9 cellular contexts compared by ENCODE assay signal in the genomic region with DNA sequence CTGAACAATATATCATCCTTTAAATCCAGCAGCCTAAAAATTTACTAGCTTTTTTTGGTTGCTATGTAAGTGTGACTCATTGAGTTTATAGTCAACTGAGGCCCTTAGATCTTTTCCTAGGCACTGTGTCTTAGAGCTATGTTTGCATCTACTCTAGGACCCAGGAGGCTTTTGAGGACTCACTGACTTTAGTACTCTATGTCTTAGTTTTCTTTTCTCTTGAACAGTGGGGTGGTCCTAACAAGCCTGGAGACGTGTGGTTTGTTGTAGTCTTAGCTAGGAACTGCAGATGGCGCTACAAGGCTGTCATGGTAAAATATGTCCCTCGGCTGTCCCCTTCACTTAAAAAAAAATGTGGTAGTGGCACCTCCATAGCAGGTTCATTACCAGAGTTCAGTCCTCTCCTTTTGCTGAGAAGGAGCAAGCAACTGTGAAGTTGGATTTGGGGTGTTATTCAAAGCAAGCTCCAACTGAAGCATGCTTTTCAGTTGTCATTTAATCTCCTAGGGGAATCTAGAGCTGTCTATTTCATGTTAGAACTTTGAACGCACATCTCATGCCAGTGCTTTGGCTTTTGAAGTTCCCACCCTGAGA. TPM values are rescaled to one million over a fixed set of nuclear protein-coding genes. Genes with fewer than 3 reads are reported as not detected.
DNase-seq lines count a peak whose midpoint lies in the region; ATAC-seq, FAIRE-seq and TF ChIP-seq lines count a peak whose summit lies in the region.
"Had no signal": no experiment of that assay in that cellular context is flagged by ENCODE, and none has a peak within 500 bp of the region (broad histone marks: within the 10 kb centered on the region; RNA-seq: fewer than 3 reads in every experiment).

No MANE protein-coding gene starts in this region.

- no peak overlapping the region for H2AK5ac ChIP-seq in neuronal stem cell (ENCODE audit: low read depth, low read length)

- H2BK15ac ChIP-seq in neuronal stem cell (ENCODE audit: low read length): no peak overlapping the region

- no peak overlapping the region for H3K4me2 ChIP-seq in neuronal stem cell (ENCODE audit: insufficient read depth, low read length, poor library complexity, severe bottlenecking)

- no peak for FAIRE-seq in HTR-8/SVneo (lab: Jason Lieb, UNC)

- H4K8ac ChIP-seq in neuronal stem cell (ENCODE audit: low read depth, low read length): no peak overlapping the region

- no peak overlapping the region for H3K18ac ChIP-seq in neuronal stem cell (ENCODE audit: low read length)

- no peak overlapping the region for H3K27ac ChIP-seq in neuronal stem cell (replicated peaks; ENCODE audit: low read length)
- H3K27ac ChIP-seq: BLaER1 treated with 17β-estradiol and CSF1 and Interleukin-3, amounts not matched to agents 10 nM and 100 nM had no signal

- H3K4ac ChIP-seq in neuronal stem cell (ENCODE audit: low read length): no peak overlapping the region

- no peaks in the 10 kb centered on the region for H3K36me3 ChIP-seq in neuronal stem cell (replicated peaks in 1 of 2; ENCODE audit: control insufficient read depth in 2 of 2, insufficient read depth in 2 of 2, low read length in 2 of 2)
- H3K36me3 ChIP-seq: BLaER1 treated with 17β-estradiol and CSF1 and Interleukin-3, amounts not matched to agents 10 nM and 100 nM had no signal

- peak; percentile 81 for TF ChIP-seq CTCF in fibroblast of pulmonary artery (IDR thresholded peaks at IDR 0.05; ENCODE audit: low read length, missing control alignments)

- no peak overlapping the region for H3K9ac ChIP-seq in neuronal stem cell (ENCODE audit: low read depth, low read length, poor library complexity)
- H3K9ac ChIP-seq: BLaER1 treated with 17β-estradiol and CSF1 and Interleukin-3, amounts not matched to agents 10 nM and 100 nM had no signal

- H3K9me3 ChIP-seq in neuronal stem cell (replicated peaks in 1 of 2; ENCODE audit: control insufficient read depth in 2 of 2, insufficient read depth in 1 of 2, low read depth in 1 of 2, low read length in 2 of 2): no peaks in the 10 kb centered on the region
- H3K9me3 ChIP-seq: BLaER1 treated with 17β-estradiol and CSF1 and Interleukin-3, amounts not matched to agents 10 nM and 100 nM had no signal

- no peak overlapping the region for H3K14ac ChIP-seq in neuronal stem cell (ENCODE audit: low read length)

- no peak overlapping the region for H2BK5ac ChIP-seq in neuronal stem cell (ENCODE audit: low read length)

- DNase-seq in SKM-1 treated with dmso at 0.1 percent for 144 hours (lab: John Stamatoyannopoulos, UW; ENCODE audit: unreplicated experiment) (peak; percentile 57), SKM-1 (lab: John Stamatoyannopoulos, UW; ENCODE audit: unreplicated experiment) (no peak), HTR-8/SVneo (ENCODE audit: insufficient read length, low spot score) (peak; percentile 65), NCI-H82 (lab: John Stamatoyannopoulos, UW) (peak; percentile 91), fibroblast of pulmonary artery (ENCODE audit: low read depth) (peak; percentile 83), neuronal stem cell (ENCODE audit: low spot score) (peak; percentile 79)
- DNase-seq in activated CD8-positive, alpha-beta memory T cell treated with anti-CD3 and anti-CD28 coated beads for 24 hours: peak; percentile 65

- H3K4me3 ChIP-seq in fibroblast of pulmonary artery (replicated peaks; ENCODE audit: low read depth, low read length) (no peak overlapping the region), neuronal stem cell (ENCODE audit: low read length in 2 of 2) (no peak overlapping the region)
- H3K4me3 ChIP-seq: BLaER1 treated with 17β-estradiol and CSF1 and Interleukin-3, amounts not matched to agents 10 nM and 100 nM had no signal

- no peaks in the 10 kb centered on the region for H3K4me1 ChIP-seq in neuronal stem cell (ENCODE audit: control insufficient read depth in 2 of 2, insufficient read depth in 1 of 2, low read depth in 1 of 2, low read length in 2 of 2)
- H3K4me1 ChIP-seq: BLaER1 treated with 17β-estradiol and CSF1 and Interleukin-3, amounts not matched to agents 10 nM and 100 nM had no signal

- no peak overlapping the region for H3K23ac ChIP-seq in neuronal stem cell (ENCODE audit: low read depth, low read length, poor library complexity)

- no peaks in the 10 kb centered on the region for H3K79me1 ChIP-seq in neuronal stem cell (ENCODE audit: low read depth, low read length)

- H3K27me3 ChIP-seq in neuronal stem cell (ENCODE audit: control insufficient read depth in 3 of 3, insufficient read depth in 3 of 3, low read depth in 1 of 3, low read length in 3 of 3): no peaks in the 10 kb centered on the region
- H3K27me3 ChIP-seq: BLaER1 treated with 17β-estradiol and CSF1 and Interleukin-3, amounts not matched to agents 10 nM and 100 nM had no signal

- H4K91ac ChIP-seq in neuronal stem cell (ENCODE audit: low read depth, low read length, poor library complexity): no peak overlapping the region

- peak overlapping the region; percentile 57 for H2AFZ ChIP-seq in neuronal stem cell (ENCODE audit: low read length)

- no peak for ATAC-seq in GM18498 (IDR thresholded peaks at IDR 0.05; ENCODE audit: unreplicated experiment)

- H2BK12ac ChIP-seq in neuronal stem cell (ENCODE audit: low read length): no peak overlapping the region

- H2BK120ac ChIP-seq in neuronal stem cell (ENCODE audit: low read depth, low read length): no peak overlapping the region

- no CpG with 5 or more reads among the region's 4 CpGs for WGBS in neuronal stem cell (ENCODE audit: extremely low coverage in 2 of 2, insufficient read length in 2 of 2, insufficient replicate concordance in 1 of 2), 2 donors

RNA-seq across cellular contexts. Expression of gene SPATS2, which starts 8.6 kb away (rescaled TPM):
- 52.9 TPM for polyA plus RNA-seq in neuronal stem cell (2013, experiment 1 of 2)
- 53.9 TPM for polyA plus RNA-seq in neuronal stem cell (2013, experiment 2 of 2)

RNA-seq across cellular contexts. Expression of gene DNAJC22, which starts 12.0 kb away (rescaled TPM):
- 0.14 TPM for polyA plus RNA-seq in neuronal stem cell (2013, experiment 1 of 2)
- 0.12 TPM for polyA plus RNA-seq in neuronal stem cell (2013, experiment 2 of 2)

RNA-seq across cellular contexts. Expression of gene C1QL4, which starts 21.7 kb away (rescaled TPM):
- 0.77 TPM for polyA plus RNA-seq in neuronal stem cell (2013, experiment 1 of 2)
- 0.84 TPM for polyA plus RNA-seq in neuronal stem cell (2013, experiment 2 of 2)

RNA-seq across cellular contexts. Expression of gene TROAP, which starts 35.6 kb away (rescaled TPM):
- 82.7 TPM for polyA plus RNA-seq in neuronal stem cell (2013, experiment 1 of 2)
- polyA plus RNA-seq in neuronal stem cell (2013, experiment 2 of 2): 77.4 TPM
